12 cellular contexts compared by ENCODE assay signal in the genomic region with DNA sequence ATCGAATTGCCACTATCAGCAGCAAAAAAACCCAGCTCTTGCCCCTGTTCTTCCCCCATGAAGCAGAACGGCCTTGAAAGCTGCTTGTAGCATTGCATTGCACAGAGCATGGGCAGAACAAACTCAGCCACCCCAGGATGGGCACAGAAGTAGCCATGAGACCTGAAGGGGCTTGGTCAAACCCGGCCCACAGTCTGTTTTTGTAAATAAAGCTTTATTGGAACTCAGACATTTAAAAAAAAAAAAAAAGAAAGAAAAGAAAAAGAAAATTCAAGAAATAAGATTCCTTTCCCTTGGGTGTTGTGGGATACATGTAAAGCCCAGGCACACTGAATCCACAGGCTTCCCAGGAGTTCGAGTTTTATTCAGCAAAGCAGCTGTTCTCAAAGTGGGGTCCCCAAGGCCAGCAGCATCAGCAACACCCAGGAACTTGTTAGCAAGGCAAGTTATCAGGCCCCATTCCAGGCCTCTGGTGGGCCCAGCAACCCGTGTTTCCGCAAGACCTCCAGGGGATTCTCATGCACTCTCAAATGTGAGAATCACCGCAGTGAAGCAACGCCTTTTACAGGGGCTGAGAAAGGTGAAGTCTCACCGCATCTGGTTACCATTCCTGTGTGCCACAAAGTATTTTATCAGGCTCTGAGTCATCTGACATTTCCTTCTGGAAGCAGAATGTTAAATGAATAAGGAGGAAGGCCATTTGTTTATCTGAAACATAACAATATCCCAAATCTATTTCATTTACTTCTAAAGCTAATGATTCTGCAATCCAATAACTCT.
DNase-seq lines count a peak whose midpoint lies in the region; ATAC-seq and TF ChIP-seq lines count a peak whose summit lies in the region.
"Had no signal": no experiment of that assay in that cellular context is flagged by ENCODE, and none has a peak within 500 bp of the region (broad histone marks: within the 10 kb centered on the region; RNA-seq: fewer than 3 reads in every experiment).

No MANE protein-coding gene starts in this region.

- in situ Hi-C loops in ACHN (cut with HindIII; ENCODE audit: low pct_ligation_motif_present, low pct_unique_long_range_greater_than_20kb, low sequenced_read_pairs), result no loop called here

- POLR2A ChIA-PET in HEK293T (lab: Yijun Ruan, JAX), result no interaction called here
- POLR2A ChIA-PET in CD4-positive, alpha-beta T cell (lab: Charles Lee), result no interaction called here

- no peak overlapping the region for H3K4me3 ChIP-seq in adipocyte (ENCODE audit: low read length)
- no peak overlapping the region for H3K4me3 ChIP-seq in aorta (ENCODE audit: low read length in 2 of 2)
- no peak overlapping the region for H3K4me3 ChIP-seq in dorsolateral prefrontal cortex
- H3K4me3 ChIP-seq: thoracic aorta had no signal

- H3K36me3 ChIP-seq in adipocyte (ENCODE audit: control insufficient read depth, insufficient read depth, low read length, severe bottlenecking) (no peaks in the 10 kb centered on the region), aorta (ENCODE audit: control insufficient read depth in 1 of 2, insufficient read depth in 2 of 2, low read length in 1 of 2) (no peaks in the 10 kb centered on the region)
- H3K36me3 ChIP-seq: thoracic aorta had no signal

- TF ChIP-seq CTCF in foreskin keratinocyte (conservative IDR thresholded peaks at IDR 0.05) (no peak), dorsolateral prefrontal cortex (IDR thresholded peaks at IDR 0.05 in 54 of 56, conservative IDR thresholded peaks at IDR 0.05 in 2 of 56; ENCODE audit: low read depth in 1 of 56, partially characterized antibody in 56 of 56) (no peak)
- no peak for TF ChIP-seq CTCF in CD4-positive, alpha-beta T cell (IDR thresholded peaks at IDR 0.05)

- H3K4me1 Mint-ChIP-seq in CD4-positive, alpha-beta T cell (ENCODE audit: low read depth), result peaks cover 6% of the 10 kb centered on the region
- H3K4me1 Mint-ChIP-seq: activated B cell treated with CpG ODN at 0.5 μM for 24 hours had no signal

- no peak overlapping the region for H3K27ac ChIP-seq in foreskin keratinocyte
- H3K27ac ChIP-seq in CD4-positive, alpha-beta T cell (ENCODE audit: low read depth, low read length), result no peak overlapping the region
- H3K27ac ChIP-seq in aorta (ENCODE audit: low read depth in 1 of 2, low read length in 2 of 2), result no peak overlapping the region
- no peak overlapping the region for H3K27ac ChIP-seq in dorsolateral prefrontal cortex
- H3K27ac ChIP-seq: thoracic aorta had no signal

- no peak overlapping the region for H3K4me3 Mint-ChIP-seq in CD4-positive, alpha-beta T cell
- H3K4me3 Mint-ChIP-seq: activated B cell treated with CpG ODN at 0.5 μM for 24 hours had no signal

- intact Hi-C loops in CD4-positive, alpha-beta T cell (cut with DNase I, micrococcal nuclease), result loop anchor here in 1 of 2 experiments (5.0 kb wide), 1 partner anchor 388 kb away; no protein-coding TSS in a partner anchor
- intact Hi-C loops in aorta (cut with DNase I) (loop anchor here in 1 of 2 donors (10.0 kb wide), 1 partner anchor 110 kb away; a partner anchor contains a TSS), dorsolateral prefrontal cortex (cut with DNase I) (loop anchor here in 1 of 2 donors (10.0 kb wide), 1 partner anchor 170 kb away; no protein-coding TSS in a partner anchor)

- H3K36me3 Mint-ChIP-seq in CD4-positive, alpha-beta T cell (ENCODE audit: low read depth), result no peaks in the 10 kb centered on the region

- no peaks in the 10 kb centered on the region for H3K9me3 Mint-ChIP-seq in CD4-positive, alpha-beta T cell
- H3K9me3 Mint-ChIP-seq: activated B cell treated with CpG ODN at 0.5 μM for 24 hours had no signal

- CTCF ChIA-PET in HEK293T (lab: Yijun Ruan, JAX), result interaction anchor here (0.7 to 1.8 kb wide), 3 partner anchors 28 to 427 kb away, joined by 4 to 8 read pairs (median 5); no protein-coding TSS in a partner anchor
- CTCF ChIA-PET in CD4-positive, alpha-beta T cell (lab: Charles Lee), result no interaction called here

- peaks cover 7% of the 10 kb centered on the region for H3K4me1 ChIP-seq in adipocyte (ENCODE audit: control insufficient read depth, insufficient read depth, low read length)
- peaks cover 7% of the 10 kb centered on the region for H3K4me1 ChIP-seq in foreskin keratinocyte
- no peaks in the 10 kb centered on the region for H3K4me1 ChIP-seq in aorta (ENCODE audit: control insufficient read depth in 1 of 2, insufficient read depth in 2 of 2, low read length in 2 of 2)

- ATAC-seq in foreskin keratinocyte (peak; percentile 73), aorta (ENCODE audit: low FRiP score) (no peak)
- no peak for ATAC-seq in CD4-positive, alpha-beta T cell (ENCODE audit: poor library complexity)

- no peaks in the 10 kb centered on the region for H3K27me3 ChIP-seq in adipocyte (replicated peaks; ENCODE audit: control insufficient read depth, insufficient read depth, low read length)
- no peaks in the 10 kb centered on the region for H3K27me3 ChIP-seq in foreskin keratinocyte
- H3K27me3 ChIP-seq in CD4-positive, alpha-beta T cell (ENCODE audit: control insufficient read depth, insufficient read depth, low read length), result no peaks in the 10 kb centered on the region
- no peaks in the 10 kb centered on the region for H3K27me3 ChIP-seq in aorta (ENCODE audit: control insufficient read depth in 1 of 2, insufficient read depth in 2 of 2, low read length in 1 of 2)
- H3K27me3 ChIP-seq in dorsolateral prefrontal cortex, result no peaks in the 10 kb centered on the region

- peak; percentile 30 for DNase-seq in ACHN
- DNase-seq in HEK293T (ENCODE audit: extremely low spot score), result no peak
- peak; percentile 66 for DNase-seq in adipocyte (ENCODE audit: low read depth)
- peak; percentile 53 to 67 for DNase-seq in foreskin keratinocyte
- DNase-seq in CD4-positive, alpha-beta T cell, result no peak
- DNase-seq in aorta, result no peak
- DNase-seq in dorsolateral prefrontal cortex, result no peak
- DNase-seq in stimulated activated naive CD4-positive, alpha-beta T cell (lab: John Stamatoyannopoulos, UW), result no peak
- DNase-seq: activated B cell treated with CpG ODN at 0.5 μM for 24 hours, NCI-H1417, SIG-M5 had no signal

- H3K9me3 ChIP-seq in adipocyte (ENCODE audit: control insufficient read depth, low read length) (no peaks in the 10 kb centered on the region), aorta (ENCODE audit: control insufficient read depth, low read length) (no peaks in the 10 kb centered on the region)
- no peaks in the 10 kb centered on the region for H3K9me3 ChIP-seq in CD4-positive, alpha-beta T cell (ENCODE audit: control insufficient read depth, low read length)
- H3K9me3 ChIP-seq: thoracic aorta had no signal

- WGBS in aorta, 2 donors, result 70 to 75% methylated on average over 9 of the region's 9 CpGs

- no peak overlapping the region for H3K27ac Mint-ChIP-seq in CD4-positive, alpha-beta T cell
- H3K27ac Mint-ChIP-seq: activated B cell treated with CpG ODN at 0.5 μM for 24 hours had no signal

- H3K9ac ChIP-seq in adipocyte (ENCODE audit: low read length), result no peak overlapping the region

- no peaks in the 10 kb centered on the region for H3K27me3 Mint-ChIP-seq in CD4-positive, alpha-beta T cell
- H3K27me3 Mint-ChIP-seq: activated B cell treated with CpG ODN at 0.5 μM for 24 hours had no signal

TF ChIP-seq in HEK293T, 16 proteins besides CTCF, POLR2A, EP300 and RAD21:
- TF ChIP-seq ZNF384 (IDR thresholded peaks at IDR 0.05) (peak; percentile 86), ELF4 (IDR thresholded peaks at IDR 0.05) (no peak)
- TF ChIP-seq, protein P1, sequence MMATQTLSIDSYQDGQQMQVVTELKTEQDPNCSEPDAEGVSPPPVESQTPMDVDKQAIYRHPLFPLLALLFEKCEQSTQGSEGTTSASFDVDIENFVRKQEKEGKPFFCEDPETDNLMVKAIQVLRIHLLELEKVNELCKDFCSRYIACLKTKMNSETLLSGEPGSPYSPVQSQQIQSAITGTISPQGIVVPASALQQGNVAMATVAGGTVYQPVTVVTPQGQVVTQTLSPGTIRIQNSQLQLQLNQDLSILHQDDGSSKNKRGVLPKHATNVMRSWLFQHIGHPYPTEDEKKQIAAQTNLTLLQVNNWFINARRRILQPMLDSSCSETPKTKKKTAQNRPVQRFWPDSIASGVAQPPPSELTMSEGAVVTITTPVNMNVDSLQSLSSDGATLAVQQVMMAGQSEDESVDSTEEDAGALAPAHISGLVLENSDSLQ (IDR thresholded peaks at IDR 0.05), result no peak

Comparison
In these comparisons a context has a peak if more than half of its experiments do, and no peak if none do; other contexts are left out.
1. DNase-seq: peak in ACHN (single experiment), adipocyte (single experiment) and foreskin keratinocyte (2 of 2); none in HEK293T (single experiment), CD4-positive, alpha-beta T cell (0 of 10), aorta (0 of 2), dorsolateral prefrontal cortex (0 of 10) and stimulated activated naive CD4-positive, alpha-beta T cell (0 of 6).